21 cellular contexts compared by ENCODE assay signal in the genomic region with DNA sequence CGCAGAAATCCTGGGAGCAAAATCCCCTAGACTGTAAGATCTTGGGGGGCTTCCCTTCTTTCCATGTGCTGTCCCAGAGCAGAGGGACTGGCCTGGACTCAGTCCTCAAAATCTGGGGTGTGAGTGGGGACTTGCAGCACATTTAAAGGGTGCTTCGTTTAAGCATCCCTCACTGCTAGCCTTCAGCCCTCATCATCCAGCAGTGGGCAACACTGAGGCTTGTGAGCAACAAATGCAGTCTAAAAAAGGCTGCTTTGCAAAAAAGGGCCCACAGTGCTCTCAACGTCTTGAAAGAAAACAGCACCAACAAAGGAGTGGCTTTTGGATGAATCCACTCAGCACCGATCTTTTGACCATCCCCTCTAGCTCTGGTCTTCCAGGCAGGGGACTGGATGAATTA.
DNase-seq lines count a peak whose midpoint lies in the region; ATAC-seq and TF ChIP-seq lines count a peak whose summit lies in the region.
"Had no signal": no experiment of that assay in that cellular context is flagged by ENCODE, and none has a peak within 500 bp of the region (broad histone marks: within the 10 kb centered on the region; RNA-seq: fewer than 3 reads in every experiment).

No MANE protein-coding gene starts in this region.

- H3K27ac Mint-ChIP-seq in HFFc6: no peak overlapping the region
- no peak overlapping the region for H3K27ac Mint-ChIP-seq in activated CD4-positive, alpha-beta T cell treated with anti-CD3 and anti-CD28 coated beads for 36 hours
- H3K27ac Mint-ChIP-seq: activated B cell treated with CpG ODN at 0.5 μM for 24 hours; activated naive CD8-positive, alpha-beta T cell treated with anti-CD3 and anti-CD28 coated beads for 36 hours; activated T-helper 1 cell treated with anti-CD3 and anti-CD28 coated beads, Interleukin-12 subunit alpha, Interleukin-12 subunit beta, Interleukin-2, Interleukin-4 antibody, amounts not matched to agents 30 ng/mL and 10 ng/mL and 1 ng/mL, durations not matched to agents 14 hours and 24 hours and 36 hours had no signal

- H3K4me1 ChIP-seq in foreskin keratinocyte: no peaks in the 10 kb centered on the region
- H3K4me1 ChIP-seq: sigmoid colon, uterus had no signal

- ATAC-seq in foreskin keratinocyte: no peak
- ATAC-seq in HG02642 (IDR thresholded peaks at IDR 0.05; ENCODE audit: poor library complexity, unreplicated experiment): no peak
- no peak for ATAC-seq in activated CD4-positive, alpha-beta T cell treated with anti-CD3 and anti-CD28 coated beads for 36 hours
- ATAC-seq: pancreas had no signal

- intact Hi-C loops in activated CD4-positive, alpha-beta T cell treated with anti-CD3 and anti-CD28 coated beads for 36 hours (cut with DNase I, micrococcal nuclease): no loop called here

- H3K9me3 Mint-ChIP-seq in HFFc6: no peaks in the 10 kb centered on the region
- no peaks in the 10 kb centered on the region for H3K9me3 Mint-ChIP-seq in activated CD4-positive, alpha-beta T cell treated with anti-CD3 and anti-CD28 coated beads for 36 hours (ENCODE audit: low read depth)
- H3K9me3 Mint-ChIP-seq: activated B cell treated with CpG ODN at 0.5 μM for 24 hours; activated naive CD8-positive, alpha-beta T cell treated with anti-CD3 and anti-CD28 coated beads for 36 hours; activated T-helper 1 cell treated with anti-CD3 and anti-CD28 coated beads, Interleukin-12 subunit alpha, Interleukin-12 subunit beta, Interleukin-2, Interleukin-4 antibody, amounts not matched to agents 30 ng/mL and 10 ng/mL and 1 ng/mL, durations not matched to agents 14 hours and 24 hours and 36 hours had no signal

- no peak overlapping the region for H3K4me3 ChIP-seq in AG10803 (ENCODE audit: low read length)
- H3K4me3 ChIP-seq: left ventricle myocardium inferior, pancreas, sigmoid colon, uterus had no signal

- H3K27me3 ChIP-seq in foreskin keratinocyte: peaks cover 2% of the 10 kb centered on the region
- H3K27me3 ChIP-seq: pancreas, sigmoid colon, uterus had no signal

- H3K4me1 Mint-ChIP-seq in HFFc6 (ENCODE audit: low read depth): peaks cover 23% of the 10 kb centered on the region
- H3K4me1 Mint-ChIP-seq in activated CD4-positive, alpha-beta T cell treated with anti-CD3 and anti-CD28 coated beads for 36 hours: no peaks in the 10 kb centered on the region
- H3K4me1 Mint-ChIP-seq: activated naive CD8-positive, alpha-beta T cell treated with anti-CD3 and anti-CD28 coated beads for 36 hours had no signal

- H3K4me3 Mint-ChIP-seq in HFFc6: no peak overlapping the region
- H3K4me3 Mint-ChIP-seq in activated CD4-positive, alpha-beta T cell treated with anti-CD3 and anti-CD28 coated beads for 36 hours: no peak overlapping the region
- H3K4me3 Mint-ChIP-seq: activated B cell treated with CpG ODN at 0.5 μM for 24 hours; activated naive CD8-positive, alpha-beta T cell treated with anti-CD3 and anti-CD28 coated beads for 36 hours; activated T-helper 1 cell treated with anti-CD3 and anti-CD28 coated beads, Interleukin-12 subunit alpha, Interleukin-12 subunit beta, Interleukin-2, Interleukin-4 antibody, amounts not matched to agents 30 ng/mL and 10 ng/mL and 1 ng/mL, durations not matched to agents 14 hours and 24 hours and 36 hours had no signal

- no peaks in the 10 kb centered on the region for H3K36me3 Mint-ChIP-seq in HFFc6 (ENCODE audit: low read depth)
- no peaks in the 10 kb centered on the region for H3K36me3 Mint-ChIP-seq in activated CD4-positive, alpha-beta T cell treated with anti-CD3 and anti-CD28 coated beads for 36 hours (ENCODE audit: low read depth)
- H3K36me3 Mint-ChIP-seq: activated naive CD8-positive, alpha-beta T cell treated with anti-CD3 and anti-CD28 coated beads for 36 hours had no signal

- CTCF ChIA-PET in activated CD4-positive, alpha-beta T cell treated with anti-CD3 and anti-CD28 coated beads for 36 hours (lab: Charles Lee): no interaction called here

- TF ChIP-seq CTCF in AG10803 (conservative IDR thresholded peaks at IDR 0.05; ENCODE audit: low read length): peak; percentile 46
- peak; percentile 58 for TF ChIP-seq CTCF in HFFc6 (IDR thresholded peaks at IDR 0.05)
- peak; percentile 17 for TF ChIP-seq CTCF in foreskin keratinocyte (conservative IDR thresholded peaks at IDR 0.05)

- POLR2A ChIA-PET in activated CD4-positive, alpha-beta T cell treated with anti-CD3 and anti-CD28 coated beads for 36 hours (lab: Charles Lee): no interaction called here

- DNase-seq in AG10803 (ENCODE audit: low read depth) (peak; percentile 21), HFFc6 (peak; percentile 28), astrocyte of the hippocampus (ENCODE audit: low read depth, low spot score) (peak; percentile 3), foreskin keratinocyte (no peak), dedifferentiated amniotic fluid mesenchymal stem cell (ENCODE audit: extremely low spot score) (no peak), HuH-7.5 (ENCODE audit: low spot score) (no peak)
- DNase-seq in activated CD4-positive, alpha-beta T cell treated with anti-CD3 and anti-CD28 coated beads for 36 hours: no peak
- DNase-seq: activated B cell treated with CpG ODN at 0.5 μM for 24 hours; activated CD8-positive, alpha-beta memory T cell treated with anti-CD3 and anti-CD28 coated beads for 24 hours; activated naive CD8-positive, alpha-beta T cell treated with anti-CD3 and anti-CD28 coated beads for 36 hours; left ventricle myocardium inferior; NCI-H187; NCI-H226; pancreas; Right ventricle myocardium superior; sigmoid colon; stimulated activated CD4-positive, alpha-beta T cell treated with anti-CD3 and anti-CD28 coated beads, Interleukin-1b, Interleukin-23, amount 100 ng/mL, for 48 hours; T-helper 1 cell; uterus had no signal

- H3K27ac ChIP-seq in foreskin keratinocyte: no peak overlapping the region
- H3K27ac ChIP-seq: left ventricle myocardium inferior, pancreas, sigmoid colon, uterus had no signal

- no peaks in the 10 kb centered on the region for H3K27me3 Mint-ChIP-seq in HFFc6 (ENCODE audit: insufficient read depth)
- no peaks in the 10 kb centered on the region for H3K27me3 Mint-ChIP-seq in activated CD4-positive, alpha-beta T cell treated with anti-CD3 and anti-CD28 coated beads for 36 hours
- H3K27me3 Mint-ChIP-seq: activated B cell treated with CpG ODN at 0.5 μM for 24 hours; activated naive CD8-positive, alpha-beta T cell treated with anti-CD3 and anti-CD28 coated beads for 36 hours had no signal

Comparison
In these comparisons a context has a peak if more than half of its experiments do, and no peak if none do; other contexts are left out.
1. DNase-seq: peak in AG10803 (single experiment), HFFc6 (single experiment) and astrocyte of the hippocampus (single experiment); none in foreskin keratinocyte (0 of 2), dedifferentiated amniotic fluid mesenchymal stem cell (single experiment), activated CD4-positive, alpha-beta T cell treated with anti-CD3 and anti-CD28 coated beads for 36 hours (single experiment) and HuH-7.5 (single experiment).
2. Peak in every context shown above with its lines, with median percentiles within 50 percentile points of each other: CTCF ChIP-seq.